Comparison of ENCODE assay signal across 25 cellular contexts in the genomic region with DNA sequence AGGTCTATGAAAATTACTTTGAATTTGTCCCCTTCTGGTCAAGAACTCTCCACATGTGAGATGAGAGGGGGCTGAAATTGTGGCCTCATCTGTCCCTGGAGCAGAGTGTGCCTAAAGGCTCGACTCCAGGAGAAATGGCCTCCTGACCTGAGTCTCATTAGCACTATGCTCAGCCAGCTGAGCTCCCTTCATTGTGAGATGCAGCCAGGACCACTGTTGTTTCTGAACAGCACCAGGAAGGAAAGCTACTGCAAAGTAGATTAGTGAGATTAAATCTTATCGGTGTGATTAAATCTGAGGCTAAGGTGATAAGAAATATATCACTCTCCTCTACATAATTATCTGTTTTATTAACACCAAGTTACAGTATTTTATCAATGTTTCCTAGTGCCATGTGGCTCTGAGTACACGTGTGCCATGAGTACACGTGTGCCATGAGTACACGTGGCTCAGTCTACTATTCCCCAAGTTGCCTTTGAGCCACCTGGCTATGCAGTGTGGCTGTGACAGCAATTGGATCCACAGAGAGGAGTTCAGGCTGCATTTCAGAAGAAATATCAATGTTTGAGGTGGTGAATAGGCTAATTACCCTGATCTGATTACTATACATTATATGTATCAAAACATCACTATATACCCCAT.
"Had no signal": no experiment of that assay in that cellular context is flagged by ENCODE, and none has a peak within 500 bp of the region (broad histone marks: within the 10 kb centered on the region; RNA-seq: fewer than 3 reads in every experiment).

No MANE protein-coding gene starts in this region.

- H3K4me3 Mint-ChIP-seq: memory B cell; mesothelial cell of epicardium; naive thymus-derived CD4-positive, alpha-beta T cell; nephron; neural progenitor cell; stimulated activated effector memory CD8-positive, alpha-beta T cell treated with anti-CD3 and anti-CD28 coated beads, Interleukin-12 subunit alpha, Interleukin-12 subunit beta, amount 100 ng/mL, for 72 hours had no signal

- H3K36me3 ChIP-seq: gastrocnemius medialis, neural progenitor cell, stomach, thyroid gland had no signal

- H3K36me3 Mint-ChIP-seq: memory B cell; mesothelial cell of epicardium; naive thymus-derived CD4-positive, alpha-beta T cell; neural progenitor cell; stimulated activated effector memory CD8-positive, alpha-beta T cell treated with anti-CD3 and anti-CD28 coated beads, Interleukin-12 subunit alpha, Interleukin-12 subunit beta, amount 100 ng/mL, for 72 hours had no signal

- H3K9me3 Mint-ChIP-seq: nephron, neural progenitor cell had no signal

- H3K9me3 ChIP-seq: gastrocnemius medialis, thyroid gland had no signal

- H3K27ac Mint-ChIP-seq: memory B cell; mesothelial cell of epicardium; naive thymus-derived CD4-positive, alpha-beta T cell; nephron; neural progenitor cell; progenitor cell of endocrine pancreas; stimulated activated effector memory CD8-positive, alpha-beta T cell treated with anti-CD3 and anti-CD28 coated beads, Interleukin-12 subunit alpha, Interleukin-12 subunit beta, amount 100 ng/mL, for 72 hours had no signal

- DNase-seq: dorsolateral prefrontal cortex; effector CD4-positive, alpha-beta T cell; foreskin fibroblast; gastrocnemius medialis; head of caudate nucleus; naive thymus-derived CD4-positive, alpha-beta T cell; stimulated activated CD4-positive, alpha-beta T cell treated with anti-CD3 and anti-CD28 coated beads, Interleukin-2, amount 100 ng/mL, for 24 hours; stimulated activated CD4-positive, alpha-beta T cell treated with anti-CD3 and anti-CD28 coated beads, Interleukin-4, amount 100 ng/mL, for 24 hours; stimulated activated naive CD4-positive, alpha-beta T cell treated with Interleukin-2 at 50 U/mL for 16 hours; stomach; thyroid gland; trophoblast cell had no signal

- H3K27me3 ChIP-seq: gastrocnemius medialis, neural progenitor cell, stomach, thyroid gland had no signal

- ATAC-seq: esophagus mucosa; gastrocnemius medialis; left lobe of liver; naive thymus-derived CD4-positive, alpha-beta T cell; sciatic nerve; stimulated activated effector memory CD8-positive, alpha-beta T cell treated with anti-CD3 and anti-CD28 coated beads, Interleukin-12 subunit alpha, Interleukin-12 subunit beta, amount 100 ng/mL, for 72 hours had no signal

- H3K4me3 ChIP-seq: dorsolateral prefrontal cortex, gastrocnemius medialis, lung, neural progenitor cell, stomach, thyroid gland had no signal

- H3K27ac ChIP-seq: dorsolateral prefrontal cortex, epithelial cell of prostate, gastrocnemius medialis, neural progenitor cell, parathyroid adenoma, stomach, thyroid gland had no signal

- H3K4me1 Mint-ChIP-seq: memory B cell, mesothelial cell of epicardium, neural progenitor cell had no signal

- H3K4me1 ChIP-seq: gastrocnemius medialis, neural progenitor cell, stomach, thyroid gland had no signal

- FAIRE-seq: keratinocyte had no signal

- H3K27me3 Mint-ChIP-seq: progenitor cell of endocrine pancreas had no signal
